Comparison of ENCODE assay signal across 1 cellular context in genomic region chr2:6760132-6760531, GRCh38.
TF ChIP-seq lines count a peak whose summit lies in the region.

No MANE protein-coding gene starts in this region.

TF ChIP-seq in H1, 55 proteins besides CTCF, POLR2A, EP300 and RAD21 (continued from another document):
- TF ChIP-seq JUN (IDR thresholded peaks at IDR 0.05; ENCODE audit: low read depth, low read length), result no peak
- no peak for TF ChIP-seq CREB1 (IDR thresholded peaks at IDR 0.05)
- TF ChIP-seq POU5F1 (IDR thresholded peaks at IDR 0.05; ENCODE audit: low read depth, low read length), result no peak
- TF ChIP-seq TBP (IDR thresholded peaks at IDR 0.05; ENCODE audit: low read depth, low read length), result no peak
- no peak for TF ChIP-seq POLR2AphosphoS5 (IDR thresholded peaks at IDR 0.05; ENCODE audit: low read depth, low read length)
- TF ChIP-seq SIX5 (IDR thresholded peaks at IDR 0.05; ENCODE audit: low read depth, low read length), result no peak
- TF ChIP-seq, protein P1, sequence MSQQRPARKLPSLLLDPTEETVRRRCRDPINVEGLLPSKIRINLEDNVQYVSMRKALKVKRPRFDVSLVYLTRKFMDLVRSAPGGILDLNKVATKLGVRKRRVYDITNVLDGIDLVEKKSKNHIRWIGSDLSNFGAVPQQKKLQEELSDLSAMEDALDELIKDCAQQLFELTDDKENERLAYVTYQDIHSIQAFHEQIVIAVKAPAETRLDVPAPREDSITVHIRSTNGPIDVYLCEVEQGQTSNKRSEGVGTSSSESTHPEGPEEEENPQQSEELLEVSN (IDR thresholded peaks at IDR 0.05), result no peak
